1 cellular context compared by ENCODE assay signal in the genomic region with DNA sequence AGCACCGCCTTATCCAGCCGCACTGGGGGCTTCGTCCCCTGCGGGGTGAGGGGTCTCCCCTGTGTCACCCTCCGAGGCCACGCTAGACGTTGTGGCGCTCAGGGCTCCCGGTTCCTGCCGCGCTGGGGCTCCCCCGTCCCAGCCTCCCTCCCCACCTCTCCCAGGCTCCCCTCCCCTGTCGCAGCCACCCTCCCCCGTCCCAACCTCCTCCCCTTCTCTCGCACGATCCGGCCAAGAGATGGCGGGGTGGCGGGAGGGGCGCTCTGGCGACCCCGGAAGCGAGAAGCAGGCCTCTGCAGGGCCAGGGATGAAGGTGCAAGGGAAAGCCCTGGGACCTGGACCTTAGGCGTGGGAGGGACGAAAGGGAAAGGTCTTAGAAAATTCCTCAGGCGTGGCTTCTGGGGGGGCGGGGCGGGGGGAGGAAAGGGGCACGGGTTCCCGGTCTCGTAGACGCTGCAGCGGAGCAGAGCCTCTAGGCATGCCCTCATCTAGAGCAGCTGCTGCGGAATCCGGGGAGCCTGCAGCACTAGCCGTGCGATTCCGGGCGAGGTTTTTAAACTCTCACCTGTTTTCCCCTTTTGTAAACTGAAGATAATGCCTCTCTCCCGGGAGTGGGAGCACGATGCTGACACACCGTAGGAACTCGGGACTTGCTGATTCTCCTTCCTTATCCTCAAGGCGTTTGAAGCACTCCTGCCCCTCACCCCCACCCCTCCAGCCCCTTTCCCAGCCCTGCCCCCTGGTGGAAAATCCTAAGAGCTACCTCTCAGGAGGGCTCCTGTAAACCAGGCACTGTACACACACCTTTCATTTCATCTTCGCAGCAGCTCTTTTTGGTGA.
TF ChIP-seq lines count a peak whose summit lies in the region.

No MANE protein-coding gene starts in this region.

TF ChIP-seq in endothelial cell of umbilical vein, 7 proteins besides CTCF, POLR2A, EP300 and RAD21:
- no peak for TF ChIP-seq MYC (IDR thresholded peaks at IDR 0.05; ENCODE audit: low read depth, low read length)
- no peak for TF ChIP-seq POLR2AphosphoS5 (IDR thresholded peaks at IDR 0.05; ENCODE audit: insufficient read depth, low read depth, low read length)
- TF ChIP-seq, protein P1, sequence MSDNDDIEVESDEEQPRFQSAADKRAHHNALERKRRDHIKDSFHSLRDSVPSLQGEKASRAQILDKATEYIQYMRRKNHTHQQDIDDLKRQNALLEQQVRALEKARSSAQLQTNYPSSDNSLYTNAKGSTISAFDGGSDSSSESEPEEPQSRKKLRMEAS (IDR thresholded peaks at IDR 0.05; ENCODE audit: insufficient read depth, insufficient read length), result no peak
- no peak for TF ChIP-seq JUN (IDR thresholded peaks at IDR 0.05; ENCODE audit: borderline replicate concordance, insufficient read depth, insufficient read length, low read depth)
- TF ChIP-seq GATA2 (IDR thresholded peaks at IDR 0.05; ENCODE audit: insufficient read depth, insufficient read length, low read depth, low read length), result no peak
- TF ChIP-seq EZH2 (IDR thresholded peaks at IDR 0.05; ENCODE audit: borderline replicate concordance, low read depth, low read length, severe bottlenecking), result no peak
- TF ChIP-seq FOS (IDR thresholded peaks at IDR 0.05; ENCODE audit: borderline replicate concordance, insufficient read depth, low read length), result no peak
